Comparison of ENCODE assay signal across 8 cellular contexts in genomic region chr19:48967346-48968178, GRCh38. TPM values are rescaled to one million over a fixed set of nuclear protein-coding genes. Genes with fewer than 3 reads are reported as not detected.
DNase-seq lines count a peak whose midpoint lies in the region; ATAC-seq and TF ChIP-seq lines count a peak whose summit lies in the region.

No MANE protein-coding gene starts in this region.

- H3K27ac Mint-ChIP-seq in activated naive CD8-positive, alpha-beta T cell treated with anti-CD3 and anti-CD28 coated beads for 36 hours = peak overlapping the region; percentile 97

- peak overlapping the region; percentile 75 for H3K4me3 ChIP-seq in AG09309 (ENCODE audit: control insufficient read depth, low read depth, low read length)

- no peak for TF ChIP-seq CTCF in AG09309 (IDR thresholded peaks at IDR 0.05; ENCODE audit: control insufficient read depth, insufficient read depth, low read depth, low read length, missing control alignments)
- no peak for TF ChIP-seq CTCF in GM13976 (IDR thresholded peaks at IDR 0.05; ENCODE audit: borderline replicate concordance, control extremely low read depth, extremely low read depth, insufficient read depth, missing control alignments)

- H3K9me3 Mint-ChIP-seq in activated naive CD8-positive, alpha-beta T cell treated with anti-CD3 and anti-CD28 coated beads for 36 hours = peaks cover 3% of the 10 kb centered on the region

- peak overlapping the region; percentile 99 for H3K4me3 Mint-ChIP-seq in activated naive CD8-positive, alpha-beta T cell treated with anti-CD3 and anti-CD28 coated beads for 36 hours

- DNase-seq in AG09309 (ENCODE audit: low read depth) = no peak
- peak; percentile 51 for DNase-seq in HK-2 (ENCODE audit: unreplicated experiment)
- DNase-seq in activated naive CD8-positive, alpha-beta T cell treated with anti-CD3 and anti-CD28 coated beads for 36 hours = no peak
- peak; percentile 34 for DNase-seq in inferior parietal cortex (ENCODE audit: extremely low spot score)
- no peak for DNase-seq in GM13976 (ENCODE audit: low spot score)
- DNase-seq in NCI-H524 (lab: John Stamatoyannopoulos, UW) = no peak

- H3K27me3 Mint-ChIP-seq in activated naive CD8-positive, alpha-beta T cell treated with anti-CD3 and anti-CD28 coated beads for 36 hours = peaks cover 4% of the 10 kb centered on the region

- H3K36me3 Mint-ChIP-seq in activated naive CD8-positive, alpha-beta T cell treated with anti-CD3 and anti-CD28 coated beads for 36 hours = peaks cover 34% of the 10 kb centered on the region

- H3K4me1 Mint-ChIP-seq in activated naive CD8-positive, alpha-beta T cell treated with anti-CD3 and anti-CD28 coated beads for 36 hours = peaks cover 39% of the 10 kb centered on the region

- H3K27ac ChIP-seq in temporal lobe (ENCODE audit: low read depth, low read length) = peak overlapping the region; percentile 98

- no peak for ATAC-seq in GM18867 (IDR thresholded peaks at IDR 0.05; ENCODE audit: unreplicated experiment)

- in situ Hi-C loops in GM13976 (cut with MboI; ENCODE audit: low sequenced_read_pairs, unreplicated experiment) = no loop called here

RNA-seq across cellular contexts. Expression of gene FTL, which starts 2.5 kb away (rescaled TPM):
- 1,000 to 10,000 TPM; 1,137 to 1,177 TPM for total RNA-seq in activated naive CD8-positive, alpha-beta T cell treated with anti-CD3 and anti-CD28 coated beads for 36 hours
- total RNA-seq in temporal lobe = 634 TPM

RNA-seq across cellular contexts. Expression of gene BAX, which starts 12.9 kb away (rescaled TPM):
- 100 to 1,000 TPM; 191 TPM for total RNA-seq in activated naive CD8-positive, alpha-beta T cell treated with anti-CD3 and anti-CD28 coated beads for 36 hours
- 15.2 TPM for total RNA-seq in temporal lobe

RNA-seq across cellular contexts. Expression of gene GYS1, which starts 25.5 kb away (rescaled TPM):
- total RNA-seq in activated naive CD8-positive, alpha-beta T cell treated with anti-CD3 and anti-CD28 coated beads for 36 hours = 10 to 100 TPM; 48.9 to 57.6 TPM
- total RNA-seq in temporal lobe = 13.8 TPM

RNA-seq across cellular contexts. Expression of gene RUVBL2, which starts 26.1 kb away (rescaled TPM):
- 100 to 1,000 TPM; 187 to 189 TPM for total RNA-seq in activated naive CD8-positive, alpha-beta T cell treated with anti-CD3 and anti-CD28 coated beads for 36 hours
- total RNA-seq in temporal lobe = 60.5 TPM

RNA-seq across cellular contexts. Expression of gene DHDH, which starts 34.1 kb away (rescaled TPM):
- 1 to 10 TPM in 1 of 2 experiments, under 1 TPM in 1; 0.74 to 1.1 TPM for total RNA-seq in activated naive CD8-positive, alpha-beta T cell treated with anti-CD3 and anti-CD28 coated beads for 36 hours
- total RNA-seq in temporal lobe = 0.49 TPM

Comparison
In these comparisons a context has a peak if more than half of its experiments do, and no peak if none do; other contexts are left out.
1. DNase-seq: peak in HK-2 (single experiment) and inferior parietal cortex (single experiment); none in AG09309 (single experiment), activated naive CD8-positive, alpha-beta T cell treated with anti-CD3 and anti-CD28 coated beads for 36 hours (single experiment), GM13976 (single experiment) and NCI-H524 (0 of 2).
2. RNA of gene BAX, which starts 12.9 kb away (total RNA-seq): 191 TPM in activated naive CD8-positive, alpha-beta T cell treated with anti-CD3 and anti-CD28 coated beads for 36 hours; 15.2 TPM in temporal lobe (single experiment); every median in the first group is over 10 times any median in the second.